In genomic region chr9:761793-762190, GRCh38 we compare ENCODE assay signal across 14 cellular contexts.
DNase-seq lines count a peak whose midpoint lies in the region; ATAC-seq, FAIRE-seq and TF ChIP-seq lines count a peak whose summit lies in the region.
"Had no signal": no experiment of that assay in that cellular context is flagged by ENCODE, and none has a peak within 500 bp of the region (broad histone marks: within the 10 kb centered on the region; RNA-seq: fewer than 3 reads in every experiment).

No MANE protein-coding gene starts in this region.

- DNase-seq in HepG2 (ENCODE audit: low spot score) (no peak), right lobe of liver (no peak), coronary artery (ENCODE audit: low spot score) (no peak), sigmoid colon (peak; percentile 33), glutamatergic neuron (no peak)
- no peak for DNase-seq in activated naive CD4-positive, alpha-beta T cell treated with anti-CD3 and anti-CD28 coated beads, Interleukin-2, amount 50 U/mL, for 72 hours (ENCODE audit: low spot score in 2 of 2)
- DNase-seq: ACHN; CD4-positive, CD25-positive, alpha-beta regulatory T cell; GOT3; H9 had no signal

- H3K4me3 ChIP-seq in HepG2 (replicated peaks in 1 of 3; ENCODE audit: insufficient read depth in 1 of 3, low read depth in 2 of 3, low read length in 3 of 3) (no peak overlapping the region), right lobe of liver (no peak overlapping the region), coronary artery (no peak overlapping the region), sigmoid colon (no peak overlapping the region)
- H3K4me3 ChIP-seq: BLaER1 treated with 17β-estradiol and CSF1 and Interleukin-3, amounts not matched to agents 10 nM and 100 nM; GM12878 had no signal

- H3K27ac ChIP-seq in HepG2 (ENCODE audit: extremely low read length, insufficient read depth, low read length): no peak overlapping the region
- no peak overlapping the region for H3K27ac ChIP-seq in right lobe of liver
- peak overlapping the region; percentile 5 to 64 for H3K27ac ChIP-seq in coronary artery
- H3K27ac ChIP-seq in sigmoid colon: peak overlapping the region in 1 of 4 donors; percentile 36
- H3K27ac ChIP-seq: BLaER1 treated with 17β-estradiol and CSF1 and Interleukin-3, amounts not matched to agents 10 nM and 100 nM had no signal

- H3K27ac Mint-ChIP-seq in glutamatergic neuron (ENCODE audit: unreplicated experiment): no peak overlapping the region
- H3K27ac Mint-ChIP-seq in activated naive CD4-positive, alpha-beta T cell treated with anti-CD3 and anti-CD28 coated beads, Interleukin-2, amount 50 U/mL, for 72 hours: no peak overlapping the region
- H3K27ac Mint-ChIP-seq: CD4-positive, CD25-positive, alpha-beta regulatory T cell; H9 had no signal

- POLR2A ChIA-PET in HepG2 (lab: Yijun Ruan, JAX): interaction anchor here (0.7 to 1.1 kb wide), 3 partner anchors 53 to 79 kb away, joined by 4 to 6 read pairs (median 4); no protein-coding TSS in a partner anchor

- no peak for ATAC-seq in HepG2
- no peak for ATAC-seq in right lobe of liver
- ATAC-seq in GM21367 (IDR thresholded peaks at IDR 0.05; ENCODE audit: unreplicated experiment): no peak
- ATAC-seq in activated naive CD4-positive, alpha-beta T cell treated with anti-CD3 and anti-CD28 coated beads, Interleukin-2, amount 50 U/mL, for 72 hours: no peak
- ATAC-seq: GM12878 had no signal

- H3K4me3 Mint-ChIP-seq in glutamatergic neuron (ENCODE audit: unreplicated experiment): no peak overlapping the region
- H3K4me3 Mint-ChIP-seq: CD4-positive, CD25-positive, alpha-beta regulatory T cell; H9 had no signal

- no peaks in the 10 kb centered on the region for H3K4me1 Mint-ChIP-seq in glutamatergic neuron (ENCODE audit: low read depth, unreplicated experiment)

- no peaks in the 10 kb centered on the region for H3K36me3 Mint-ChIP-seq in glutamatergic neuron (ENCODE audit: unreplicated experiment)
- H3K36me3 Mint-ChIP-seq in activated naive CD4-positive, alpha-beta T cell treated with anti-CD3 and anti-CD28 coated beads, Interleukin-2, amount 50 U/mL, for 72 hours: no peaks in the 10 kb centered on the region
- H3K36me3 Mint-ChIP-seq: CD4-positive, CD25-positive, alpha-beta regulatory T cell had no signal

- no peaks in the 10 kb centered on the region for H3K79me2 ChIP-seq in HepG2 (ENCODE audit: insufficient read depth, low read length)

- H3K27me3 ChIP-seq in HepG2 (ENCODE audit: control insufficient read depth in 1 of 2, insufficient read depth in 2 of 2, low read length in 2 of 2) (no peaks in the 10 kb centered on the region), right lobe of liver (no peaks in the 10 kb centered on the region), sigmoid colon (no peaks in the 10 kb centered on the region)
- H3K27me3 ChIP-seq: BLaER1 treated with 17β-estradiol and CSF1 and Interleukin-3, amounts not matched to agents 10 nM and 100 nM had no signal

- TF ChIP-seq RAD21 in HepG2 (CRISPR knock-in tag; IDR thresholded peaks at IDR 0.05): no peak

- 72% methylated on average over 10 of the region's 10 CpGs for WGBS in HepG2 (ENCODE audit: low lambda C conversion rate)
- 85% methylated on average over 6 of the region's 10 CpGs for WGBS in right lobe of liver (ENCODE audit: insufficient coverage, low coverage, low lambda C conversion rate, missing lambda C conversion rate)
- WGBS in sigmoid colon, 2 donors: 86 to 91% methylated on average over 10 of the region's 10 CpGs

- no peak overlapping the region for H2AFZ ChIP-seq in HepG2 (ENCODE audit: low read length)

- H3K4me1 ChIP-seq in HepG2 (ENCODE audit: insufficient read depth, low read length) (peaks cover 55% of the 10 kb centered on the region), right lobe of liver (no peaks in the 10 kb centered on the region), sigmoid colon (no peaks in the 10 kb centered on the region)

- no peak for TF ChIP-seq CTCF in HepG2 (CRISPR knock-in tag; IDR thresholded peaks at IDR 0.05)
- TF ChIP-seq CTCF in right lobe of liver (IDR thresholded peaks at IDR 0.05): no peak
- no peak for TF ChIP-seq CTCF in coronary artery (IDR thresholded peaks at IDR 0.05)
- no peak for TF ChIP-seq CTCF in sigmoid colon (IDR thresholded peaks at IDR 0.05)
- TF ChIP-seq CTCF in glutamatergic neuron (IDR thresholded peaks at IDR 0.05; ENCODE audit: partially characterized antibody, unreplicated experiment): no peak

- H3K4me2 ChIP-seq in HepG2 (ENCODE audit: low read depth, low read length): peak overlapping the region; percentile 26; the same call in 1 of the 2 replicates

- peaks cover 2% of the 10 kb centered on the region for H3K9me3 Mint-ChIP-seq in glutamatergic neuron (ENCODE audit: unreplicated experiment)
- H3K9me3 Mint-ChIP-seq in activated naive CD4-positive, alpha-beta T cell treated with anti-CD3 and anti-CD28 coated beads, Interleukin-2, amount 50 U/mL, for 72 hours: no peaks in the 10 kb centered on the region

- H3K9me3 ChIP-seq in HepG2 (ENCODE audit: low read length) (no peaks in the 10 kb centered on the region), right lobe of liver (no peaks in the 10 kb centered on the region), sigmoid colon (no peaks in the 10 kb centered on the region)
- H3K9me3 ChIP-seq: BLaER1 treated with 17β-estradiol and CSF1 and Interleukin-3, amounts not matched to agents 10 nM and 100 nM had no signal

- no TSS peak for BruUV-seq in HepG2 (replicated peaks; lab: Mats Ljungman, UMichigan)

- intact Hi-C loops in HepG2 (cut with micrococcal nuclease; ENCODE audit: unreplicated experiment): loop anchor here (2.0 to 5.0 kb wide), 2 partner anchors 46 to 79 kb away; no protein-coding TSS in a partner anchor
- intact Hi-C loops in right lobe of liver (cut with DNase I): loop anchor here in 1 of 2 donors (5.0 kb wide), 1 partner anchor 149 kb away; no protein-coding TSS in a partner anchor
- intact Hi-C loops in sigmoid colon (cut with DNase I): loop anchor here (5.0 to 10.0 kb wide), 3 partner anchors 46 to 374 kb away; no protein-coding TSS in a partner anchor

- H3K27me3 Mint-ChIP-seq in glutamatergic neuron (ENCODE audit: unreplicated experiment): peaks cover 10% of the 10 kb centered on the region

- CTCF ChIA-PET in HepG2 (lab: Yijun Ruan, JAX; ENCODE audit: low intra/inter-chr PET ratio, low total read pairs): interaction anchor here (3.7 kb wide), 1 partner anchor 148 kb away, joined by 51 read pairs; no protein-coding TSS in a partner anchor

- in situ Hi-C loops in HepG2 (cut with HindIII; ENCODE audit: extremely low pct_ligation_motif_present, low pct_unique_long_range_greater_than_20kb): loop anchor here (5.0 kb wide), 1 partner anchor 149 kb away; no protein-coding TSS in a partner anchor

- no peak for TF ChIP-seq POLR2A in HepG2 (IDR thresholded peaks at IDR 0.05; ENCODE audit: insufficient read depth in 1 of 2, low read depth in 2 of 2, low read length in 2 of 2)
- no peak for TF ChIP-seq POLR2A in right lobe of liver (IDR thresholded peaks at IDR 0.05)
- TF ChIP-seq POLR2A in sigmoid colon (IDR thresholded peaks at IDR 0.05): no peak

- TF ChIP-seq EP300 in HepG2 (IDR thresholded peaks at IDR 0.05; ENCODE audit: low read depth in 2 of 2, low read length in 2 of 2): no peak
- no peak for TF ChIP-seq EP300 in HepG2 (CRISPR knock-in tag; IDR thresholded peaks at IDR 0.05; ENCODE audit: borderline replicate concordance)
- no peak for TF ChIP-seq EP300 in sigmoid colon (IDR thresholded peaks at IDR 0.05)

- FAIRE-seq in HepG2 (lab: Jason Lieb, UNC): no peak
- FAIRE-seq: GM12878, GM18507 had no signal

- H3K9ac ChIP-seq in HepG2 (ENCODE audit: insufficient read depth, low read depth, low read length): no peak overlapping the region
- H3K9ac ChIP-seq: BLaER1 treated with 17β-estradiol and CSF1 and Interleukin-3, amounts not matched to agents 10 nM and 100 nM had no signal

- H4K20me1 ChIP-seq in HepG2 (ENCODE audit: insufficient read depth, low read length): no peaks in the 10 kb centered on the region
- H4K20me1 ChIP-seq: BLaER1 treated with 17β-estradiol and CSF1 and Interleukin-3, amounts not matched to agents 10 nM and 100 nM had no signal

- H3K36me3 ChIP-seq in HepG2 (replicated peaks in 1 of 2; ENCODE audit: control insufficient read depth in 1 of 2, insufficient read depth in 2 of 2, low read length in 2 of 2) (no peaks in the 10 kb centered on the region), right lobe of liver (no peaks in the 10 kb centered on the region), sigmoid colon (no peaks in the 10 kb centered on the region)
- H3K36me3 ChIP-seq: BLaER1 treated with 17β-estradiol and CSF1 and Interleukin-3, amounts not matched to agents 10 nM and 100 nM had no signal

TF ChIP-seq in HepG2, 621 proteins besides CTCF, POLR2A, EP300 and RAD21:
- TF ChIP-seq ZNF232 (CRISPR knock-in tag; IDR thresholded peaks at IDR 0.05; ENCODE audit: borderline replicate concordance) (no peak), ZMAT3 (CRISPR knock-in tag; conservative IDR thresholded peaks at IDR 0.05) (no peak), RELA (CRISPR knock-in tag; IDR thresholded peaks at IDR 0.05) (no peak)

Comparison
In these comparisons a context has a peak if more than half of its experiments do, and no peak if none do; other contexts are left out.
1. H3K27ac ChIP-seq: peak in coronary artery (2 of 2); none in HepG2 (single experiment) and right lobe of liver (0 of 3).